ENCODE assay signal across 8 cellular contexts in the genomic region with DNA sequence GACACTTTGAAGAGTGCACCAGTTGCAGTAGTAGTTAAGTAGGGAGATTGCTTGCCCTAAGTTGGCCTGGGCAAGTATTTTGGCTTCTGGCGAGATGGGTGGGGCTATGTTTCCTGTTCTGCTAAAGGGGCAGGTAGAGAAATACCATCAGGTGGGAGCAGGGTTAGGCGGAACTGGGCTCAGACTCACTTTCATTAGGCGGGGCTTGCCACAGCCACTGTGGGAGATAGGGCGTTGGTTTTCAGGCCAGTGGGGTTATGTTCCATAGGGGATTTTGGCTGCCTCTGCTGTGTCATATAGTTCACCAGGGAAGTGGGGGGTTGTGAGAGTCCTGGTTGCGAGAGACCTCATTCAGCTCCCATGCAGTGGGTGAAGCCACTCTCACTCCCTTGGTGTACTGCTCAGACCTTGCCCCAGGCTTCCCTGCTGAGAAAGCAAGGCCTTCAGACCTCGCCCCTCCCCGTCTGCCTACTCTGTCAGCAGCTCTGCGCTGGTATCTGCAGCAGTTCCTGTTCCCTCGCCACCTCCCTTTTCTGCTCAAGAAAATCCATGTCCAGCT. TPM values are rescaled to one million over a fixed set of nuclear protein-coding genes. Genes with fewer than 3 reads are reported as not detected.
DNase-seq lines count a peak whose midpoint lies in the region; ATAC-seq, FAIRE-seq and TF ChIP-seq lines count a peak whose summit lies in the region.

No MANE protein-coding gene starts in this region.

- peak in 8 of 10 experiments; percentile 6 to 33 (median 17) for DNase-seq in CD4-positive, alpha-beta T cell
- DNase-seq in Kasumi-1 (lab: John Stamatoyannopoulos, UW) (peak; percentile 86 to 90), mucosa of descending colon (peak in 1 of 3 donors; percentile 7), ureter (ENCODE audit: low spot score) (peak; percentile 56), kidney (no peak), tibial nerve (ENCODE audit: low spot score in 2 of 2) (no peak)
- DNase-seq in activated gamma-delta T cell treated with anti-CD3 and anti-CD28 coated beads, Interleukin-2, amount 50 U/mL, for 16 hours (ENCODE audit: low read depth) = peak; percentile 14

- peaks cover 4% of the 10 kb centered on the region for H3K9me3 Mint-ChIP-seq in CD4-positive, alpha-beta T cell

- ATAC-seq in CD4-positive, alpha-beta T cell (ENCODE audit: poor library complexity) = peak; percentile 65
- ATAC-seq in GM21515 (IDR thresholded peaks at IDR 0.05; ENCODE audit: unreplicated experiment) = peak; percentile 86
- ATAC-seq in mucosa of descending colon = peak; percentile 66

- no peak for TF ChIP-seq POLR2A in tibial nerve (IDR thresholded peaks at IDR 0.05)

- H3K4me1 ChIP-seq in mucosa of descending colon (ENCODE audit: low read depth) (no peaks in the 10 kb centered on the region), kidney (ENCODE audit: control insufficient read depth in 1 of 2, insufficient read depth in 1 of 2, low read depth in 1 of 2, low read length in 2 of 2) (peaks cover 5 to 14% of the 10 kb centered on the region in 2 donors), tibial nerve (peaks cover 0 to 16% (median 6%) of the 10 kb centered on the region in 4 donors)

- peak overlapping the region; percentile 70 for H3K27ac Mint-ChIP-seq in CD4-positive, alpha-beta T cell

- H3K9me3 ChIP-seq in CD4-positive, alpha-beta T cell (ENCODE audit: control insufficient read depth, low read length) = peaks cover 14% of the 10 kb centered on the region
- H3K9me3 ChIP-seq in mucosa of descending colon = peaks cover 12% of the 10 kb centered on the region
- no peaks in the 10 kb centered on the region for H3K9me3 ChIP-seq in kidney (ENCODE audit: control insufficient read depth in 1 of 2, low read length in 2 of 2)
- H3K9me3 ChIP-seq in tibial nerve = peaks cover 0 to 12% (median 0%) of the 10 kb centered on the region in 4 donors

- intact Hi-C loops in CD4-positive, alpha-beta T cell (cut with DNase I, micrococcal nuclease) = loop anchor here (5.0 kb wide), 1 partner anchor 40 kb away; no protein-coding TSS in a partner anchor
- intact Hi-C loops in mucosa of descending colon (cut with DNase I, micrococcal nuclease) = no loop called here
- intact Hi-C loops in kidney (cut with DNase I) = no loop called here

- no peak overlapping the region for H3K9ac ChIP-seq in kidney (ENCODE audit: low read length in 2 of 2)

- POLR2A ChIA-PET in CD4-positive, alpha-beta T cell (lab: Charles Lee) = interaction anchor here (1.0 kb wide), 1 partner anchor 51 kb away, joined by 3 read pairs; no protein-coding TSS in a partner anchor

- H3K4me3 Mint-ChIP-seq in CD4-positive, alpha-beta T cell = peak overlapping the region; percentile 45

- CTCF ChIA-PET in CD4-positive, alpha-beta T cell (lab: Charles Lee) = no interaction called here

- H3K4me1 Mint-ChIP-seq in CD4-positive, alpha-beta T cell (ENCODE audit: low read depth) = peaks cover 59% of the 10 kb centered on the region

- no peak for TF ChIP-seq CTCF in CD4-positive, alpha-beta T cell (IDR thresholded peaks at IDR 0.05)
- TF ChIP-seq CTCF in mucosa of descending colon (IDR thresholded peaks at IDR 0.05) (no peak), kidney (IDR thresholded peaks at IDR 0.05; ENCODE audit: borderline replicate concordance, extremely low read depth, insufficient read depth) (no peak), tibial nerve (IDR thresholded peaks at IDR 0.05) (no peak)

- no peak overlapping the region for H3K4me3 ChIP-seq in mucosa of descending colon
- no peak overlapping the region for H3K4me3 ChIP-seq in kidney (ENCODE audit: low read length in 2 of 2)
- no peak overlapping the region for H3K4me3 ChIP-seq in tibial nerve

- H3K27me3 ChIP-seq in CD4-positive, alpha-beta T cell (ENCODE audit: control insufficient read depth, insufficient read depth, low read length) = no peaks in the 10 kb centered on the region
- H3K27me3 ChIP-seq in tibial nerve = no peaks in the 10 kb centered on the region

- H3K36me3 ChIP-seq in mucosa of descending colon (ENCODE audit: low read depth) (no peaks in the 10 kb centered on the region), kidney (ENCODE audit: control insufficient read depth in 1 of 2, insufficient read depth in 2 of 2, low read length in 2 of 2) (no peaks in the 10 kb centered on the region), tibial nerve (peaks cover 0 to 37% (median 0%) of the 10 kb centered on the region in 3 donors)

- H3K36me3 Mint-ChIP-seq in CD4-positive, alpha-beta T cell (ENCODE audit: low read depth) = peaks cover 93% of the 10 kb centered on the region

- no peak for TF ChIP-seq EP300 in tibial nerve (IDR thresholded peaks at IDR 0.05)

- FAIRE-seq in kidney (lab: Jason Lieb, UNC) = no peak

- H3K27me3 Mint-ChIP-seq in CD4-positive, alpha-beta T cell = no peaks in the 10 kb centered on the region

- H3K27ac ChIP-seq in CD4-positive, alpha-beta T cell (ENCODE audit: low read depth, low read length) = peak overlapping the region; percentile 54
- H3K27ac ChIP-seq in kidney (ENCODE audit: low read depth in 2 of 2, low read length in 2 of 2) = no peak overlapping the region
- no peak overlapping the region for H3K27ac ChIP-seq in tibial nerve

- WGBS in tibial nerve, 2 donors = 81 to 89% methylated on average over 9 of the region's 9 CpGs

RNA-seq across cellular contexts. Expression of gene AEBP2, which starts 43.3 kb away (rescaled TPM):
- total RNA-seq in CD4-positive, alpha-beta T cell = 10 to 100 TPM; 42.9 to 44.8 TPM
- total RNA-seq in mucosa of descending colon (10 to 100 TPM; 24.4 to 57.2 (median 27.7) TPM), ureter (67.1 TPM), kidney (46.4 TPM), tibial nerve (10 to 100 TPM; 35.7 to 55.9 (median 45.7) TPM)
- polyA plus RNA-seq in kidney (ENCODE audit: insufficient read depth, low read depth, low replicate concordance) = 12.0 TPM

Comparison
In these comparisons a context has a peak if more than half of its experiments do, and no peak if none do; other contexts are left out.
1. DNase-seq: peak in CD4-positive, alpha-beta T cell (8 of 10), Kasumi-1 (2 of 2), activated gamma-delta T cell treated with anti-CD3 and anti-CD28 coated beads, Interleukin-2, amount 50 U/mL, for 16 hours (single experiment) and ureter (single experiment); none in kidney (single experiment) and tibial nerve (0 of 2).
2. intact Hi-C loops: an anchor here in CD4-positive, alpha-beta T cell (5.0 kb wide); none called in mucosa of descending colon and kidney.
3. Peak in every context shown above with its lines, with median percentiles within 50 percentile points of each other: ATAC-seq.